In the genomic region with DNA sequence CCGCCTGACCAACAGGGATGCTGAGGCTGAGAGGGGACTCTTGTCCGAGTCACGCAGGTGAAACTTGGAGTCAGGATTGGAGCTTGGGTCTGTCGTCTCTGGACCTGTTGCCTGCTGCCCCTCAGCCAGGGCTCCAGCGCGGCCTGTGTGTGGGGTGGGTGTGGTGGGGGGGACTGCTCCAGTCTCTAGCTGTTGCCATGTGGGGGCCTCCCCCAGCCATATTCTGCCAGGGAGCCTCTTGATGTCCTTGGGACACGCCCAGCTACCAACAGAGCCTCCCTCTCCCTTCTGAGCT, we compare ENCODE assay signal across 25 cellular contexts.
"Had no signal": no experiment of that assay in that cellular context is flagged by ENCODE, and none has a peak within 500 bp of the region (broad histone marks: within the 10 kb centered on the region; RNA-seq: fewer than 3 reads in every experiment).

No MANE protein-coding gene starts in this region.

- H3K9me3 ChIP-seq: colonic mucosa, esophagus muscularis mucosa, gastroesophageal sphincter, heart left ventricle, left lung, pancreas, suprapubic skin, transverse colon had no signal

- ATAC-seq: foreskin keratinocyte; gastroesophageal sphincter; heart left ventricle; left cardiac atrium; left lung; naive thymus-derived CD4-positive, alpha-beta T cell; pancreas; stimulated activated naive B cell treated with anti-CD40 and anti-IgM and Interleukin-4, amounts not matched to agents 10 μg/mL and 1 μg/mL and 100 μg/mL, for 72 hours had no signal

- DNase-seq: colonic mucosa; dermis blood vessel endothelial cell; effector memory CD4-positive, alpha-beta T cell; foreskin keratinocyte; heart left ventricle; left cardiac atrium; mesenchymal stem cell; midbrain; naive thymus-derived CD4-positive, alpha-beta T cell; occipital lobe; pancreas; spleen; stimulated activated CD4-positive, alpha-beta T cell treated with anti-CD3 and anti-CD28 coated beads, Interleukin-4, amount 100 ng/mL, for 4 hours; stimulated activated naive B cell treated with anti-CD40 and anti-IgM and Interleukin-4, amounts not matched to agents 10 μg/mL and 1 μg/mL and 100 μg/mL, for 72 hours had no signal

- H3K9me3 Mint-ChIP-seq: central memory CD8-positive, alpha-beta T cell; nephron; stimulated activated naive CD8-positive, alpha-beta T cell treated with anti-CD3 and anti-CD28 coated beads, Interleukin-15, Interleukin-2, amounts not matched to agents 100 ng/mL and 50 ng/mL, for 24 hours had no signal

- H3K27ac Mint-ChIP-seq: naive thymus-derived CD4-positive, alpha-beta T cell; nephron; progenitor cell of endocrine pancreas; stimulated activated naive CD8-positive, alpha-beta T cell treated with anti-CD3 and anti-CD28 coated beads, Interleukin-15, Interleukin-2, amounts not matched to agents 100 ng/mL and 50 ng/mL, for 24 hours had no signal

- H3K4me3 Mint-ChIP-seq: central memory CD8-positive, alpha-beta T cell; naive thymus-derived CD4-positive, alpha-beta T cell; nephron; stimulated activated naive B cell treated with anti-CD40 and anti-IgM and Interleukin-4, amounts not matched to agents 10 μg/mL and 1 μg/mL and 100 μg/mL, for 72 hours; stimulated activated naive CD8-positive, alpha-beta T cell treated with anti-CD3 and anti-CD28 coated beads, Interleukin-15, Interleukin-2, amounts not matched to agents 100 ng/mL and 50 ng/mL, for 24 hours had no signal

- H3K27me3 ChIP-seq: colonic mucosa, esophagus muscularis mucosa, foreskin keratinocyte, gastroesophageal sphincter, heart left ventricle, hepatocyte, left lung, pancreas, spleen, suprapubic skin, transverse colon had no signal

- H3K4me1 Mint-ChIP-seq: nephron had no signal

- H3K4me1 ChIP-seq: esophagus muscularis mucosa, foreskin keratinocyte, gastroesophageal sphincter, heart left ventricle, left lung, pancreas, suprapubic skin had no signal

- H3K27ac ChIP-seq: colonic mucosa, esophagus muscularis mucosa, foreskin keratinocyte, gastroesophageal sphincter, heart left ventricle, hepatocyte, left lung, pancreas, skin epidermis, spleen, suprapubic skin, transverse colon had no signal

- H3K4me3 ChIP-seq: colonic mucosa, esophagus muscularis mucosa, gastroesophageal sphincter, heart left ventricle, hepatocyte, left lung, pancreas, skin epidermis, spleen, suprapubic skin, transverse colon had no signal

- H3K27me3 Mint-ChIP-seq: central memory CD8-positive, alpha-beta T cell; naive thymus-derived CD4-positive, alpha-beta T cell; progenitor cell of endocrine pancreas; stimulated activated naive B cell treated with anti-CD40 and anti-IgM and Interleukin-4, amounts not matched to agents 10 μg/mL and 1 μg/mL and 100 μg/mL, for 72 hours; stimulated activated naive CD8-positive, alpha-beta T cell treated with anti-CD3 and anti-CD28 coated beads, Interleukin-15, Interleukin-2, amounts not matched to agents 100 ng/mL and 50 ng/mL, for 24 hours had no signal

- H3K36me3 ChIP-seq: colonic mucosa, pancreas, transverse colon had no signal
